Comparison of ENCODE assay signal across 1 cellular context in genomic region chr1:244957525-244957924, GRCh38.
A peak's percentile ranks its signal among the peaks of the same experiment; 100 is the strongest.
TF ChIP-seq lines count a peak whose summit lies in the region.

No MANE protein-coding gene starts in this region.

TF ChIP-seq in H1, 55 proteins besides CTCF, POLR2A, EP300 and RAD21:
- TF ChIP-seq JUN (IDR thresholded peaks at IDR 0.05; ENCODE audit: low read depth, low read length): no peak
- TF ChIP-seq CHD2 (IDR thresholded peaks at IDR 0.05; ENCODE audit: low read length): peak; percentile 54; the same call in 1 of the 2 replicates
- no peak for TF ChIP-seq RNF2 (IDR thresholded peaks at IDR 0.05; ENCODE audit: borderline replicate concordance, low read depth, low read length, missing control alignments, poor library complexity, severe bottlenecking)
TF ChIP-seq in H1: peak in this region for 1.
